Comparison of ENCODE assay signal across 26 cellular contexts in the genomic region with DNA sequence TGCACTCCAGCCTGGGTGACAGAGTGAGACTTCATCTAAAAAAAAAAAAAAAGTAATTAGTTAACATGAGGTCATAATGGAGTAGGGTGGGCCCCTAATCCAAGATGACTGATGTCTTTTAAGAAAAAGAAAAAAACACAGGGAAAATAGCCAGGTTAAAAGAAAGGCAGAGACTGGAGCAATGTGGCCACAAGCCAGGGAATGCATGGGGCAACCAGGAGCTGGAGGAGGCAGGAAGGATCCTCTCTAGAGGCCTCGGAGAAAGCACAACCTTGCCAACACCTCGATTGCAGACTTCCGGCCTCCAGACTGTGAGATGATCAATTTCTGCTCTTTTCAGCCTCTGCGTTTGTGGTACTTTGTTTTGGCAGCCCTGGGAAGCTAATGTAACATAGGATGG.
"Had no signal": no experiment of that assay in that cellular context is flagged by ENCODE, and none has a peak within 500 bp of the region (broad histone marks: within the 10 kb centered on the region; RNA-seq: fewer than 3 reads in every experiment).

No MANE protein-coding gene starts in this region.

- H3K27ac ChIP-seq: colonic mucosa, gastrocnemius medialis, hepatocyte, neural progenitor cell, ovary, thoracic aorta had no signal

- H3K4me3 Mint-ChIP-seq: natural killer cell treated with Interleukin-12 subunit alpha and Interleukin-12 subunit beta and Interleukin-15 and Interleukin-18, amount 100 ng/mL, for 72 hours; neural progenitor cell; stimulated activated naive B cell treated with anti-CD40 and anti-IgM and Interleukin-4, amounts not matched to agents 10 μg/mL and 1 μg/mL and 100 μg/mL, for 72 hours; stimulated activated naive CD8-positive, alpha-beta T cell treated with anti-CD3 and anti-CD28 coated beads, Interleukin-15, amount 100 ng/mL, for 72 hours had no signal

- H3K27me3 Mint-ChIP-seq: natural killer cell treated with Interleukin-12 subunit alpha and Interleukin-12 subunit beta and Interleukin-15 and Interleukin-18, amount 100 ng/mL, for 72 hours; progenitor cell of endocrine pancreas; stimulated activated naive CD8-positive, alpha-beta T cell treated with anti-CD3 and anti-CD28 coated beads, Interleukin-15, amount 100 ng/mL, for 72 hours had no signal

- H3K4me1 ChIP-seq: colonic mucosa had no signal

- H3K9ac ChIP-seq: neural progenitor cell had no signal

- H3K4me3 ChIP-seq: colonic mucosa, gastrocnemius medialis, hepatocyte, mucosa of descending colon, neural progenitor cell, ovary, skin epidermis, thoracic aorta, transverse colon had no signal

- H3K36me3 ChIP-seq: colonic mucosa, gastrocnemius medialis, neural progenitor cell, ovary, thoracic aorta, transverse colon had no signal

- ATAC-seq: gastrocnemius medialis; left colon; mucosa of descending colon; natural killer cell treated with Interleukin-12 subunit alpha and Interleukin-12 subunit beta and Interleukin-15 and Interleukin-18, amount 100 ng/mL, for 72 hours; sciatic nerve; stimulated activated naive B cell treated with anti-CD40 and anti-IgM and Interleukin-4, amounts not matched to agents 10 μg/mL and 1 μg/mL and 100 μg/mL, for 72 hours; stimulated activated naive CD8-positive, alpha-beta T cell treated with anti-CD3 and anti-CD28 coated beads, Interleukin-15, amount 100 ng/mL, for 72 hours had no signal

- H3K27ac Mint-ChIP-seq: natural killer cell treated with Interleukin-12 subunit alpha and Interleukin-12 subunit beta and Interleukin-15 and Interleukin-18, amount 100 ng/mL, for 72 hours; neural progenitor cell; progenitor cell of endocrine pancreas; stimulated activated naive B cell treated with anti-CD40 and anti-IgM and Interleukin-4, amounts not matched to agents 10 μg/mL and 1 μg/mL and 100 μg/mL, for 72 hours; stimulated activated naive CD8-positive, alpha-beta T cell treated with anti-CD3 and anti-CD28 coated beads, Interleukin-15, amount 100 ng/mL, for 72 hours had no signal

- H3K36me3 Mint-ChIP-seq: natural killer cell treated with Interleukin-12 subunit alpha and Interleukin-12 subunit beta and Interleukin-15 and Interleukin-18, amount 100 ng/mL, for 72 hours; neural progenitor cell; stimulated activated naive B cell treated with anti-CD40 and anti-IgM and Interleukin-4, amounts not matched to agents 10 μg/mL and 1 μg/mL and 100 μg/mL, for 72 hours had no signal

- DNase-seq: caudate nucleus; colonic mucosa; dermis blood vessel endothelial cell; erythroblast; glutamatergic neuron; kidney; left colon; mammary epithelial cell; mucosa of descending colon; nucleus accumbens; ovary; retina; stimulated activated CD4-positive, alpha-beta T cell treated with anti-CD3 and anti-CD28 coated beads, Interleukin-2, amount 100 ng/mL, for 24 hours; stimulated activated CD4-positive, alpha-beta T cell treated with anti-CD3 and anti-CD28 coated beads, Interleukin-4, amount 100 ng/mL, for 4 hours; stimulated activated naive B cell treated with anti-CD40 and anti-IgM and Interleukin-4, amounts not matched to agents 10 μg/mL and 1 μg/mL and 100 μg/mL, for 72 hours; stimulated activated naive CD8-positive, alpha-beta T cell treated with anti-CD3 and anti-CD28 coated beads, Interleukin-15, amount 100 ng/mL, for 72 hours; substantia nigra; transverse colon had no signal

- H3K4me1 Mint-ChIP-seq: stimulated activated naive B cell treated with anti-CD40 and anti-IgM and Interleukin-4, amounts not matched to agents 10 μg/mL and 1 μg/mL and 100 μg/mL, for 72 hours; stimulated activated naive CD8-positive, alpha-beta T cell treated with anti-CD3 and anti-CD28 coated beads, Interleukin-15, amount 100 ng/mL, for 72 hours had no signal

- H3K27me3 ChIP-seq: colonic mucosa, hepatocyte, neural progenitor cell, ovary, transverse colon had no signal

- H3K9me3 Mint-ChIP-seq: natural killer cell treated with Interleukin-12 subunit alpha and Interleukin-12 subunit beta and Interleukin-15 and Interleukin-18, amount 100 ng/mL, for 72 hours; stimulated activated naive B cell treated with anti-CD40 and anti-IgM and Interleukin-4, amounts not matched to agents 10 μg/mL and 1 μg/mL and 100 μg/mL, for 72 hours; stimulated activated naive CD8-positive, alpha-beta T cell treated with anti-CD3 and anti-CD28 coated beads, Interleukin-15, amount 100 ng/mL, for 72 hours had no signal

- H3K9me3 ChIP-seq: colonic mucosa, gastrocnemius medialis, mucosa of descending colon, ovary, thoracic aorta, transverse colon had no signal
